27 cellular contexts compared by ENCODE assay signal in the genomic region with DNA sequence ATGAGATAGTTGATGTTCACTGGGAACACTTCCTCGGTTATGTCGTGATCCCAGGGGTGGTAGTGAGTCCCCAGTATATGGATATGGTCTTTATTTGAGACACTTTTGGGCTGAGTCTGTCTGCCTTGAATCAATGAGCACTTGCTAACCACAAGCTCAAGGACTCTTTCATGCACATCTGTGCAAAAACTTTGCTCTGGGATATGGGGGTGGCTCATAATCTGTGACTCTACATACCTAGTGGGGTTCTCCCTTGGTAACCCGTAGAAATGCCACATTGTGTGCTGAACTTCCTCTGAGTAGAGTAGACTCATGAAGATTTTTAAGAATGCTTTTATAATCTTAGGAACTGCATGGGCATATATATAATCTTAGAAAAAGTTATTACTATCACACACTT.
"Had no signal": no experiment of that assay in that cellular context is flagged by ENCODE, and none has a peak within 500 bp of the region (broad histone marks: within the 10 kb centered on the region; RNA-seq: fewer than 3 reads in every experiment).

No MANE protein-coding gene starts in this region.

- H3K27me3 ChIP-seq: SJCRH30 had no signal

- H3K4me1 Mint-ChIP-seq: brain had no signal

- H3K4me2 ChIP-seq: KMS-11 had no signal

- H3K27ac ChIP-seq: KMS-11, SJCRH30, SK-N-MC had no signal

- H3K27ac Mint-ChIP-seq: activated CD4-positive, alpha-beta memory T cell treated with anti-CD3 and anti-CD28 coated beads for 36 hours; activated naive CD4-positive, alpha-beta T cell treated with anti-CD3 and anti-CD28 coated beads, Interleukin-2, amount 10 ng/mL, durations not matched to agents 7 days and 5 days; activated naive CD8-positive, alpha-beta T cell; activated naive CD8-positive, alpha-beta T cell treated with anti-CD3 and anti-CD28 coated beads, Interleukin-2, amount 50 U/mL, for 24 hours; T-helper 1 cell treated with Interleukin-12 subunit alpha and Interleukin-12 subunit beta and Interleukin-4 antibody, amounts not matched to agents 30 μg/mL and 1 μg/mL, for 36 hours; T-helper 2 cell treated with Interferon-gamma antibody and Interleukin-4, amounts not matched to agents 5 μg/mL and 100 μg/mL, for 36 hours had no signal

- H3K9ac ChIP-seq: KMS-11 had no signal

- H3K4me3 ChIP-seq: SJCRH30, SK-N-MC had no signal

- H3K4me3 Mint-ChIP-seq: activated CD4-positive, alpha-beta memory T cell treated with anti-CD3 and anti-CD28 coated beads for 36 hours; activated naive CD4-positive, alpha-beta T cell treated with anti-CD3 and anti-CD28 coated beads, Interleukin-2, amount 10 ng/mL, durations not matched to agents 7 days and 5 days; activated naive CD8-positive, alpha-beta T cell; activated naive CD8-positive, alpha-beta T cell treated with anti-CD3 and anti-CD28 coated beads, Interleukin-2, amount 50 U/mL, for 24 hours; brain; T-helper 1 cell treated with Interleukin-12 subunit alpha and Interleukin-12 subunit beta and Interleukin-4 antibody, amounts not matched to agents 30 μg/mL and 1 μg/mL, for 36 hours; T-helper 2 cell treated with Interferon-gamma antibody and Interleukin-4, amounts not matched to agents 5 μg/mL and 100 μg/mL, for 36 hours had no signal

- H3K4me1 ChIP-seq: SJCRH30 had no signal

- H3K27me3 Mint-ChIP-seq: activated CD4-positive, alpha-beta memory T cell treated with anti-CD3 and anti-CD28 coated beads for 36 hours; activated naive CD4-positive, alpha-beta T cell treated with anti-CD3 and anti-CD28 coated beads, Interleukin-2, amount 10 ng/mL, durations not matched to agents 7 days and 5 days; activated naive CD8-positive, alpha-beta T cell; activated naive CD8-positive, alpha-beta T cell treated with anti-CD3 and anti-CD28 coated beads, Interleukin-2, amount 50 U/mL, for 24 hours had no signal

- ATAC-seq: activated naive CD8-positive, alpha-beta T cell treated with anti-CD3 and anti-CD28 coated beads, Interleukin-2, amount 50 U/mL, for 24 hours; Panc1 had no signal

- DNase-seq: activated CD4-positive, alpha-beta memory T cell treated with anti-CD3 and anti-CD28 coated beads for 36 hours; activated CD4-positive, alpha-beta T cell treated with anti-CD3 and anti-CD28 coated beads for 4 hours; activated CD4-positive, alpha-beta T cell treated with anti-CD3 and anti-CD28 coated beads, Interleukin-2, amount 50 U/mL, for 1 hour; activated CD4-positive, CD25-positive, alpha-beta regulatory T cell treated with anti-CD3 and anti-CD28 coated beads, Interleukin-2, amount 50 U/mL, for 72 hours; activated CD8-positive, alpha-beta memory T cell treated with anti-CD3 and anti-CD28 coated beads, Interleukin-2, amount 50 U/mL, for 4 hours; activated effector memory CD4-positive, alpha-beta T cell treated with Interleukin-2 at 50 U/mL for 16 hours; activated naive CD4-positive, alpha-beta T cell treated with anti-CD3 and anti-CD28 coated beads, Interleukin-2, amount 10 ng/mL, durations not matched to agents 7 days and 5 days; activated naive CD8-positive, alpha-beta T cell treated with anti-CD3 and anti-CD28 coated beads, Interleukin-2, amount 50 U/mL, for 24 hours; activated T-cell treated with anti-CD3 and anti-CD28 coated beads, Interleukin-2, amount 50 U/mL, for 48 hours; cerebellar nuclear complex; NCI-H1092 treated with DMSO at 0.1 percent for 48 hours; NCI-H1417; NCI-H187 treated with DMSO at 0.1 percent for 48 hours; NCI-H2081; NCI-H2171 treated with DMSO at 0.1 percent for 48 hours; NCI-H226; NCI-H446 treated with DMSO at 0.1 percent for 48 hours; NCI-H524; SHP77; SJCRH30 had no signal
